Comparison of ENCODE assay signal across 8 cellular contexts in the genomic region with DNA sequence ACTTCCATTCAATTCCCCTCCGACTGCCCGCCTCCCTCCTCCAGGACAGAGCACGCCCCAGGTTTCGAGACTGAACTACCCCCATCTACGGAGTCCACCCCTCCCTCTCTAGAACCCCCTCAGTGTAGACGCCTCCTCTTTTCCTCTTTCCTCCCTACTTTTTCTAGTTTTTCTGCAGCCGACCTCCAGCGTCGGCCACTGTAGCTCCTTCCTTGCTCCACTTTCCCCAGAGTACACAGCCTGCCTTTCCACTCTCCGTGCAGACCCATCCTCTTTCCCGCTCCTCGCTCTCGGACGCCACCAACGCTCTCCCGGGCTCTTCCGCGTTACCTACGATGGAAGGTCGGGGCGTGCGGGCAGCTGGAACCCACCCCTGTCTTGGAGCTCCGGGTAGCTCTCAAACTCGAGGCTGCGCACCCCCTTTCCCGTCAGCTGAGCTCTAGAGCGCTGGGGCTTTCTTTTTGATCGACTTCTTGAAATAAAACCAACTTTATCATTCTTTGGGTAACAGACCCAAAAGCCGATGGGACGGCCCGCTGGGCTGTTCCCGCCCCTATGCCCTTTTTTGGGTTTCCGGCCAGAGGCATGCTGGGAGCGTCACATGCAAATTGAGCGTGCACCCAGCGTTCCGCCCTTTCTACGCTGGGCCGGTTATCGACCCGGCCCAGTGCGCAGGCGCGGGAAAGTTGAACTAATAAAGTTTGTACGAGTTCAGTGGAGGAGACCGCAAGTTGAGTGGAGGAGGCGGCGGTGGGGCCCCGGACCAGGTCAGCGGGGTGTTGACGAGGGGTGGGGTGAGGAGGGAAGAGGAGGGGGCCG. TPM values are rescaled to one million over a fixed set of nuclear protein-coding genes. Genes with fewer than 3 reads are reported as not detected.
DNase-seq lines count a peak whose midpoint lies in the region; ATAC-seq, FAIRE-seq and TF ChIP-seq lines count a peak whose summit lies in the region.

A gene with protein sequence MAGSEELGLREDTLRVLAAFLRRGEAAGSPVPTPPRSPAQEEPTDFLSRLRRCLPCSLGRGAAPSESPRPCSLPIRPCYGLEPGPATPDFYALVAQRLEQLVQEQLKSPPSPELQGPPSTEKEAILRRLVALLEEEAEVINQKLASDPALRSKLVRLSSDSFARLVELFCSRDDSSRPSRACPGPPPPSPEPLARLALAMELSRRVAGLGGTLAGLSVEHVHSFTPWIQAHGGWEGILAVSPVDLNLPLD (plus strand): TSS at position 633 of the 819 bp plus-strand sequence. CDS start 760 bp downstream, outside the sequence.
A gene with protein sequence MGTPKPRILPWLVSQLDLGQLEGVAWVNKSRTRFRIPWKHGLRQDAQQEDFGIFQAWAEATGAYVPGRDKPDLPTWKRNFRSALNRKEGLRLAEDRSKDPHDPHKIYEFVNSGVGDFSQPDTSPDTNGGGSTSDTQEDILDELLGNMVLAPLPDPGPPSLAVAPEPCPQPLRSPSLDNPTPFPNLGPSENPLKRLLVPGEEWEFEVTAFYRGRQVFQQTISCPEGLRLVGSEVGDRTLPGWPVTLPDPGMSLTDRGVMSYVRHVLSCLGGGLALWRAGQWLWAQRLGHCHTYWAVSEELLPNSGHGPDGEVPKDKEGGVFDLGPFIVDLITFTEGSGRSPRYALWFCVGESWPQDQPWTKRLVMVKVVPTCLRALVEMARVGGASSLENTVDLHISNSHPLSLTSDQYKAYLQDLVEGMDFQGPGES (minus strand): TSS at position 557 of the 819 bp plus-strand sequence. CDS start 1,019 bp downstream, outside the sequence.

- peak; percentile 73 for ATAC-seq in GM21515 (IDR thresholded peaks at IDR 0.05; ENCODE audit: unreplicated experiment)

- peaks cover 17% of the 10 kb centered on the region for H3K79me2 ChIP-seq in endothelial cell of umbilical vein (ENCODE audit: control insufficient read depth, insufficient read depth, low read length)

- no TSS peak for BruUV-seq in endothelial cell of umbilical vein (replicated peaks; lab: Mats Ljungman, UMichigan)

- no peak for TF ChIP-seq CTCF in D721Med (IDR thresholded peaks at IDR 0.05; ENCODE audit: insufficient read depth, missing control alignments)
- TF ChIP-seq CTCF in endothelial cell of umbilical vein (IDR thresholded peaks at IDR 0.05; ENCODE audit: extremely low read depth in 1 of 2, insufficient read depth in 1 of 2, low read depth in 1 of 2, low read length in 2 of 2) = no peak

- intact Hi-C loops in endothelial cell of umbilical vein (cut with micrococcal nuclease) = loop anchor here (1.0 kb wide), 3 partner anchors 11 to 75 kb away; a partner anchor contains a TSS

- H3K4me3 ChIP-seq in endothelial cell of umbilical vein (replicated peaks in 1 of 3; ENCODE audit: insufficient read depth in 1 of 3, low read depth in 1 of 3, low read length in 3 of 3) = peak within 1 kb of the TSS; percentile 42 to 88 (median 67)

- no peaks in the 10 kb centered on the region for H3K27me3 ChIP-seq in endothelial cell of umbilical vein (ENCODE audit: control insufficient read depth in 2 of 2, insufficient read depth in 2 of 2, low read length in 2 of 2)

- dilution Hi-C loops in endothelial cell of umbilical vein (cut with MboI; ENCODE audit: extremely low pct_ligation_motif_present, low sequenced_read_pairs) = no loop called here

- POLR2A ChIA-PET in endothelial cell of umbilical vein (lab: Charles Lee) = interaction anchor here (0.6 to 2.1 kb wide), 4 partner anchors 10 to 95 kb away, joined by 3 to 14 read pairs (median 4); a partner anchor contains a TSS

- H2AFZ ChIP-seq in endothelial cell of umbilical vein (ENCODE audit: low read depth, low read length) = peak within 1 kb of the TSS; percentile 53

- no peak for FAIRE-seq in D721Med (lab: Jason Lieb, UNC)
- peak; percentile 98 for FAIRE-seq in endothelial cell of umbilical vein (lab: Jason Lieb, UNC)

- DNase-seq in D721Med (ENCODE audit: insufficient read length, low spot score) (peak; percentile 96), HuH-7 (ENCODE audit: low spot score) (peak; percentile 94), OCI-M2 (lab: John Stamatoyannopoulos, UW; ENCODE audit: unreplicated experiment) (peak; percentile 80), activated T-cell treated with anti-CD3 and anti-CD28 coated beads for 24 hours (ENCODE audit: low read depth) (peak; percentile 99), endothelial cell of umbilical vein (ENCODE audit: low read depth, low spot score) (peak; percentile 97), middle frontal gyrus (ENCODE audit: extremely low spot score, low spot score) (peak; percentile 88)
- DNase-seq in stimulated activated CD8-positive, alpha-beta memory T cell treated with anti-CD3 and anti-CD28 coated beads, Interleukin-2, amount 100 ng/mL, for 1 hour (ENCODE audit: low read depth in 2 of 2) = peak; percentile 98 to 99

- H4K20me1 ChIP-seq in endothelial cell of umbilical vein (replicated peaks; ENCODE audit: control insufficient read depth, extremely low read depth, insufficient read depth, low read length) = no peaks in the 10 kb centered on the region

- CTCF ChIA-PET in endothelial cell of umbilical vein (lab: Charles Lee) = interaction anchor here (1.0 to 2.2 kb wide), 4 partner anchors 11 to 163 kb away, joined by 3 to 15 read pairs (median 6); a partner anchor contains a TSS

- H3K9me1 ChIP-seq in endothelial cell of umbilical vein (replicated peaks; ENCODE audit: control insufficient read depth, extremely low read depth, insufficient read depth, low read length) = no peaks in the 10 kb centered on the region

- H3K27ac ChIP-seq in endothelial cell of umbilical vein (ENCODE audit: insufficient read depth, low read depth, low read length) = peak within 1 kb of the TSS; percentile 35

- H3K9ac ChIP-seq in endothelial cell of umbilical vein (replicated peaks; ENCODE audit: extremely low read depth, insufficient read depth, low read length) = peak within 1 kb of the TSS; percentile 41

- H3K4me1 ChIP-seq in endothelial cell of umbilical vein (ENCODE audit: control insufficient read depth, extremely low read depth, insufficient read depth, low read length) = peaks cover 8% of the 10 kb centered on the region

- H3K9me3 ChIP-seq in endothelial cell of umbilical vein (replicated peaks; ENCODE audit: control insufficient read depth, insufficient read depth, low read length) = no peaks in the 10 kb centered on the region

- no peak for TF ChIP-seq POLR2A in endothelial cell of umbilical vein (IDR thresholded peaks at IDR 0.05; ENCODE audit: low read depth, low read length)

- H3K36me3 ChIP-seq in endothelial cell of umbilical vein (ENCODE audit: control insufficient read depth in 2 of 2, extremely low read depth in 1 of 2, insufficient read depth in 2 of 2, low read length in 2 of 2) = peaks cover 0 to 24% of the 10 kb centered on the region in 2 experiments

- H3K4me2 ChIP-seq in endothelial cell of umbilical vein (ENCODE audit: insufficient read depth, low read length) = peak within 1 kb of the TSS; percentile 88

TF ChIP-seq in endothelial cell of umbilical vein, 7 proteins besides CTCF, POLR2A, EP300 and RAD21:
- TF ChIP-seq EZH2 (IDR thresholded peaks at IDR 0.05; ENCODE audit: borderline replicate concordance, low read depth, low read length, severe bottlenecking) (no peak), GATA2 (IDR thresholded peaks at IDR 0.05; ENCODE audit: insufficient read depth, insufficient read length, low read depth, low read length) (no peak), POLR2AphosphoS5 (IDR thresholded peaks at IDR 0.05; ENCODE audit: insufficient read depth, low read depth, low read length) (no peak)
- TF ChIP-seq, protein P1, sequence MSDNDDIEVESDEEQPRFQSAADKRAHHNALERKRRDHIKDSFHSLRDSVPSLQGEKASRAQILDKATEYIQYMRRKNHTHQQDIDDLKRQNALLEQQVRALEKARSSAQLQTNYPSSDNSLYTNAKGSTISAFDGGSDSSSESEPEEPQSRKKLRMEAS (IDR thresholded peaks at IDR 0.05; ENCODE audit: insufficient read depth, insufficient read length) = peak; percentile 6

RNA-seq across cellular contexts. Expression of the first gene that starts in this region (rescaled TPM):
- 52.4 and 58.5 TPM in 2 replicates for total RNA-seq in endothelial cell of umbilical vein
- polyA plus RNA-seq in endothelial cell of umbilical vein = 49.8 and 62.2 TPM in 2 replicates
- polyA plus RNA-seq in endothelial cell of umbilical vein (2011; cell fraction: cytosol; rRNA removed) = 41.3 and 48.3 TPM in 2 replicates
- 21.9 and 25.4 TPM in 2 replicates for polyA plus RNA-seq in endothelial cell of umbilical vein (2011; cell fraction: nucleus; rRNA removed)
- 39.3 and 46.4 TPM in 2 replicates for polyA plus RNA-seq in endothelial cell of umbilical vein (2012)
- polyA minus RNA-seq in endothelial cell of umbilical vein = 9.3 and 16.3 TPM in 2 replicates
- polyA minus RNA-seq in endothelial cell of umbilical vein (2011; cell fraction: cytosol; rRNA and poly(A)+ RNA removed) = 19.5 TPM
- polyA minus RNA-seq in endothelial cell of umbilical vein (2011; cell fraction: nucleus; rRNA and poly(A)+ RNA removed) = 5.0 and 5.1 TPM in 2 replicates

RNA-seq across cellular contexts. Expression of the second gene that starts in this region (rescaled TPM):
- total RNA-seq in endothelial cell of umbilical vein = 73.5 and 79.1 TPM in 2 replicates
- 64.8 and 92.1 TPM in 2 replicates for polyA plus RNA-seq in endothelial cell of umbilical vein
- 52.6 and 62.7 TPM in 2 replicates for polyA plus RNA-seq in endothelial cell of umbilical vein (2011; cell fraction: cytosol; rRNA removed)
- 119 and 141 TPM in 2 replicates for polyA plus RNA-seq in endothelial cell of umbilical vein (2011; cell fraction: nucleus; rRNA removed)
- polyA plus RNA-seq in endothelial cell of umbilical vein (2012) = 78.7 and 85.0 TPM in 2 replicates
- polyA minus RNA-seq in endothelial cell of umbilical vein = 27.8 and 36.0 TPM in 2 replicates
- 46.0 TPM for polyA minus RNA-seq in endothelial cell of umbilical vein (2011; cell fraction: cytosol; rRNA and poly(A)+ RNA removed)
- 14.4 and 22.8 TPM in 2 replicates for polyA minus RNA-seq in endothelial cell of umbilical vein (2011; cell fraction: nucleus; rRNA and poly(A)+ RNA removed)

Comparison
In these comparisons a context has a peak if more than half of its experiments do, and no peak if none do; other contexts are left out.
1. Peak in every context shown above with its lines: DNase-seq, ATAC-seq, H3K4me3 ChIP-seq and H3K27ac ChIP-seq.